8 cellular contexts compared by ENCODE assay signal in genomic region chr12:6852651-6853354, GRCh38. TPM values are rescaled to one million over a fixed set of nuclear protein-coding genes. Genes with fewer than 3 reads are reported as not detected.
DNase-seq lines count a peak whose midpoint lies in the region; ATAC-seq and TF ChIP-seq lines count a peak whose summit lies in the region.

No MANE protein-coding gene starts in this region.

- CTCF ChIA-PET in CD4-positive, alpha-beta memory T cell (lab: Charles Lee; ENCODE audit: partially characterized antibody) = interaction anchor here (0.7 to 5.7 kb wide), 16 partner anchors 10 to 513 kb away, joined by 3 to 102 read pairs (median 4); partner anchors contain the start of genes CD4, MLF2, P3H3 and PTMS

- no peaks in the 10 kb centered on the region for H3K9me3 ChIP-seq in CD4-positive, alpha-beta memory T cell (ENCODE audit: control insufficient read depth in 1 of 2, low read length in 2 of 2)
- H3K9me3 ChIP-seq in KOPT-K1 (ENCODE audit: insufficient read depth, low read length, poor library complexity, severe bottlenecking) = no peaks in the 10 kb centered on the region

- peak overlapping the region; percentile 82 to 100 (median 99) for H3K27ac Mint-ChIP-seq in CD4-positive, alpha-beta memory T cell
- H3K27ac Mint-ChIP-seq in dendritic cell treated with granulocyte-macrophage colony-stimulating factor and Interleukin-4, amounts not matched to agents 40 ng/mL and 50 ng/mL, for 4 days = peak overlapping the region; percentile 91

- ATAC-seq in HG02623 (IDR thresholded peaks at IDR 0.05; ENCODE audit: unreplicated experiment) (no peak), GM18505 (IDR thresholded peaks at IDR 0.05; ENCODE audit: unreplicated experiment) (no peak)

- H3K27me3 ChIP-seq in CD4-positive, alpha-beta memory T cell (ENCODE audit: insufficient read depth, low read length) = no peaks in the 10 kb centered on the region

- POLR2A ChIA-PET in CD4-positive, alpha-beta memory T cell (lab: Charles Lee; ENCODE audit: partially characterized antibody) = interaction anchor here (0.6 to 7.1 kb wide), 41 partner anchors 9 to 382 kb away, joined by 3 to 270 read pairs (median 5); partner anchors contain the start of genes C12orf57, C1RL, CD4 and COPS7A

- H3K4me3 Mint-ChIP-seq in CD4-positive, alpha-beta memory T cell = peak overlapping the region; percentile 88 to 99 (median 95)
- peak overlapping the region; percentile 87 for H3K4me3 Mint-ChIP-seq in dendritic cell treated with granulocyte-macrophage colony-stimulating factor and Interleukin-4, amounts not matched to agents 40 ng/mL and 50 ng/mL, for 4 days

- H3K27me3 Mint-ChIP-seq in CD4-positive, alpha-beta memory T cell = no peaks in the 10 kb centered on the region
- H3K27me3 Mint-ChIP-seq in dendritic cell treated with granulocyte-macrophage colony-stimulating factor and Interleukin-4, amounts not matched to agents 40 ng/mL and 50 ng/mL, for 4 days = no peaks in the 10 kb centered on the region

- H3K36me3 ChIP-seq in CD4-positive, alpha-beta memory T cell (ENCODE audit: insufficient read depth, low read length) = peaks cover 31% of the 10 kb centered on the region
- peaks cover 67% of the 10 kb centered on the region for H3K36me3 ChIP-seq in KOPT-K1 (ENCODE audit: insufficient read depth, low read length)

- peak overlapping the region; percentile 62 to 97 for H3K4me3 ChIP-seq in CD4-positive, alpha-beta memory T cell (ENCODE audit: low read length in 2 of 2)

- intact Hi-C loops in CD4-positive, alpha-beta memory T cell (cut with micrococcal nuclease) = loop anchor here (1.0 to 2.0 kb wide), 12 partner anchors 14 to 360 kb away; partner anchors contain the start of genes CHD4, EMG1, IFFO1 and ING4
- intact Hi-C loops in dendritic cell treated with granulocyte-macrophage colony-stimulating factor and Interleukin-4, amounts not matched to agents 40 ng/mL and 50 ng/mL, for 4 days (cut with micrococcal nuclease) = loop anchor here (1.0 kb wide), 2 partner anchors 19 to 190 kb away; partner anchors contain the start of gene ING4

- peaks cover 19 to 39% (median 29%) of the 10 kb centered on the region in 4 donors for H3K4me1 Mint-ChIP-seq in CD4-positive, alpha-beta memory T cell
- peaks cover 35% of the 10 kb centered on the region for H3K4me1 Mint-ChIP-seq in dendritic cell treated with granulocyte-macrophage colony-stimulating factor and Interleukin-4, amounts not matched to agents 40 ng/mL and 50 ng/mL, for 4 days (ENCODE audit: low read depth)

- peaks cover 0 to 3% (median 0%) of the 10 kb centered on the region in 8 donors for H3K9me3 Mint-ChIP-seq in CD4-positive, alpha-beta memory T cell
- H3K9me3 Mint-ChIP-seq in dendritic cell treated with granulocyte-macrophage colony-stimulating factor and Interleukin-4, amounts not matched to agents 40 ng/mL and 50 ng/mL, for 4 days = no peaks in the 10 kb centered on the region

- peak; percentile 56 to 85 (median 64) for DNase-seq in CD4-positive, alpha-beta memory T cell
- DNase-seq in activated CD4-positive, CD25-positive, alpha-beta regulatory T cell treated with anti-CD3 and anti-CD28 coated beads, Interleukin-2, amount 50 U/mL, for 72 hours = peak; percentile 54
- DNase-seq in lung microvascular endothelial cell (ENCODE audit: low read depth in 2 of 2) = peak; percentile 66
- peak; percentile 30 to 37 for DNase-seq in stimulated activated CD8-positive, alpha-beta memory T cell treated with anti-CD3 and anti-CD28 coated beads, Interleukin-7, amount 100 ng/mL, for 4 hours (ENCODE audit: low read depth in 2 of 2)

- TF ChIP-seq POLR2A in GM18505 (IDR thresholded peaks at IDR 0.05; ENCODE audit: borderline replicate concordance, extremely low read depth, insufficient read depth, insufficient read length) = no peak

- peak overlapping the region; percentile 92 for H3K27ac ChIP-seq in CD4-positive, alpha-beta memory T cell (ENCODE audit: low read depth, low read length)
- H3K27ac ChIP-seq in KOPT-K1 (ENCODE audit: low read depth, low read length, poor library complexity, severe bottlenecking) = peak overlapping the region; percentile 80

- H3K36me3 Mint-ChIP-seq in CD4-positive, alpha-beta memory T cell = peaks cover 19 to 28% of the 10 kb centered on the region in 2 donors
- H3K36me3 Mint-ChIP-seq in dendritic cell treated with granulocyte-macrophage colony-stimulating factor and Interleukin-4, amounts not matched to agents 40 ng/mL and 50 ng/mL, for 4 days (ENCODE audit: low read depth) = peaks cover 50% of the 10 kb centered on the region

- H3K4me1 ChIP-seq in CD4-positive, alpha-beta memory T cell (ENCODE audit: insufficient read depth, low read length) = peaks cover 37% of the 10 kb centered on the region

RNA-seq across cellular contexts. Expression of gene USP5, which starts 0.9 kb away (rescaled TPM):
- 10 to 100 TPM; 65.2 to 69.3 TPM for total RNA-seq in CD4-positive, alpha-beta memory T cell
- 10 to 100 TPM; 53.9 to 73.0 TPM for polyA plus RNA-seq in CD4-positive, alpha-beta memory T cell
- 57.9 and 59.9 TPM in 2 replicates for total RNA-seq in lung microvascular endothelial cell

RNA-seq across cellular contexts. Expression of gene CDCA3, which starts 1.7 kb away (rescaled TPM):
- total RNA-seq in CD4-positive, alpha-beta memory T cell = 1 to 10 TPM; 1.3 to 2.0 TPM
- polyA plus RNA-seq in CD4-positive, alpha-beta memory T cell = under 1 TPM; 0.09 to 0.39 TPM
- total RNA-seq in lung microvascular endothelial cell = 3.4 and 8.9 TPM in 2 replicates

RNA-seq across cellular contexts. Expression of gene GNB3, which starts 12.1 kb away (rescaled TPM):
- 1 to 10 TPM; 5.1 to 5.2 TPM for total RNA-seq in CD4-positive, alpha-beta memory T cell
- not detected for polyA plus RNA-seq in CD4-positive, alpha-beta memory T cell
- 0.22 and 0.40 TPM in 2 replicates for total RNA-seq in lung microvascular endothelial cell

RNA-seq across cellular contexts. Expression of gene TPI1, which starts 14.5 kb away (rescaled TPM):
- 100 to 1,000 TPM; 155 to 164 TPM for total RNA-seq in CD4-positive, alpha-beta memory T cell
- polyA plus RNA-seq in CD4-positive, alpha-beta memory T cell = 100 to 1,000 TPM; 572 to 777 TPM
- 958 and 967 TPM in 2 replicates for total RNA-seq in lung microvascular endothelial cell

RNA-seq across cellular contexts. Expression of gene SPSB2, which starts 20.3 kb away (rescaled TPM):
- total RNA-seq in CD4-positive, alpha-beta memory T cell = 10 to 100 TPM; 19.8 to 21.9 TPM
- 10 to 100 TPM; 16.6 to 25.5 TPM for polyA plus RNA-seq in CD4-positive, alpha-beta memory T cell
- 2.2 and 4.2 TPM in 2 replicates for total RNA-seq in lung microvascular endothelial cell
